In genomic region chr1:165632491-165632890, GRCh38 we compare ENCODE assay signal across 9 cellular contexts. TPM values are rescaled to one million over a fixed set of nuclear protein-coding genes. Genes with fewer than 3 reads are reported as not detected.
DNase-seq lines count a peak whose midpoint lies in the region; ATAC-seq and TF ChIP-seq lines count a peak whose summit lies in the region.
"Had no signal": no experiment of that assay in that cellular context is flagged by ENCODE, and none has a peak within 500 bp of the region (broad histone marks: within the 10 kb centered on the region; RNA-seq: fewer than 3 reads in every experiment).

No MANE protein-coding gene starts in this region.

- H4K20me1 ChIP-seq in SK-N-SH (ENCODE audit: insufficient read depth) = peaks cover 24% of the 10 kb centered on the region

- H3K4me1 ChIP-seq in SK-N-SH (ENCODE audit: control insufficient read depth in 1 of 2, insufficient read depth in 2 of 2, low read depth in 1 of 2, low read length in 1 of 2) = peaks cover 9 to 24% of the 10 kb centered on the region in 2 experiments; a peak in 3 of 4 replicates
- H3K4me1 ChIP-seq in left lung = peaks cover 36 to 63% of the 10 kb centered on the region in 2 donors
- peaks cover 49 to 54% of the 10 kb centered on the region in 2 donors for H3K4me1 ChIP-seq in thyroid gland

- no peaks in the 10 kb centered on the region for H3K9me3 ChIP-seq in SK-N-SH
- H3K9me3 ChIP-seq in left lung = no peaks in the 10 kb centered on the region
- no peaks in the 10 kb centered on the region for H3K9me3 ChIP-seq in thyroid gland

- no peak for TF ChIP-seq POLR2A in thyroid gland (IDR thresholded peaks at IDR 0.05)

- peaks cover 11% of the 10 kb centered on the region for H3F3A ChIP-seq in SK-N-SH (replicated peaks; ENCODE audit: insufficient read depth)

- peak overlapping the region; percentile 69 for H3K9ac ChIP-seq in SK-N-SH

- H3K79me2 ChIP-seq in SK-N-SH (ENCODE audit: insufficient read depth) = peaks cover 49% of the 10 kb centered on the region

- no peak for TF ChIP-seq EP300 in SK-N-SH (IDR thresholded peaks at IDR 0.05; ENCODE audit: borderline replicate concordance in 1 of 2, low read depth in 1 of 2, low read length in 1 of 2)

- no peak for ATAC-seq in SK-N-SH treated with all-trans-retinoic acid at 6 μM for 48 hours
- ATAC-seq in left lung = no peak
- ATAC-seq: T-cell had no signal

- in situ Hi-C loops in astrocyte of the spinal cord (cut with HindIII; ENCODE audit: low sequenced_read_pairs) = no loop called here

- POLR2A ChIA-PET in SK-N-SH (lab: Yijun Ruan, JAX) = interaction anchor here (0.9 kb wide), 1 partner anchor 234 kb away, joined by 4 read pairs; no protein-coding TSS in a partner anchor

- no peak for TF ChIP-seq RAD21 in SK-N-SH (IDR thresholded peaks at IDR 0.05; ENCODE audit: low read length)

- WGBS in SK-N-SH (ENCODE audit: low lambda C conversion rate) = 77% methylated on average over 7 of the region's 7 CpGs
- 63 to 64% methylated on average over 7 of the region's 7 CpGs for WGBS in thyroid gland, 2 donors

- H3K27ac ChIP-seq in SK-N-SH (ENCODE audit: low read depth in 2 of 2, low read length in 1 of 2) = peak overlapping the region; percentile 11 to 80; a peak in 3 of 4 replicates
- H3K27ac ChIP-seq in left lung = peak overlapping the region; percentile 90 to 94
- H3K27ac ChIP-seq in thyroid gland = peak overlapping the region; percentile 82 to 95 (median 92)

- DNase-seq in SK-N-SH = no peak
- no peak for DNase-seq in astrocyte of the spinal cord (ENCODE audit: low read depth, low spot score)
- DNase-seq in left lung = no peak
- DNase-seq in thyroid gland = no peak
- DNase-seq in activated CD4-positive, alpha-beta T cell treated with anti-CD3 and anti-CD28 coated beads, Interleukin-2, amount 50 U/mL, for 4 hours = no peak
- no peak for DNase-seq in ureter (ENCODE audit: low spot score)
- DNase-seq in NCI-H1930 (lab: John Stamatoyannopoulos, UW) = no peak

- TF ChIP-seq CTCF in SK-N-SH (IDR thresholded peaks at IDR 0.05) (no peak), astrocyte of the spinal cord (IDR thresholded peaks at IDR 0.05; ENCODE audit: low read depth, low read length) (no peak), left lung (IDR thresholded peaks at IDR 0.05) (no peak), thyroid gland (IDR thresholded peaks at IDR 0.05) (no peak)

- intact Hi-C loops in left lung (cut with DNase I) = no loop called here
- intact Hi-C loops in thyroid gland (cut with DNase I) = no loop called here

- no peak overlapping the region for H2AFZ ChIP-seq in SK-N-SH (ENCODE audit: low read depth)

- H3K9me2 ChIP-seq in SK-N-SH = no peaks in the 10 kb centered on the region

- peaks cover 12 to 18% of the 10 kb centered on the region in 2 experiments for H3K36me3 ChIP-seq in SK-N-SH (replicated peaks in 1 of 2; ENCODE audit: control insufficient read depth in 1 of 2, insufficient read depth in 2 of 2, low read length in 1 of 2)
- H3K36me3 ChIP-seq in left lung = peaks cover 0 to 5% of the 10 kb centered on the region in 2 donors
- no peaks in the 10 kb centered on the region for H3K36me3 ChIP-seq in thyroid gland

- H3K4me3 ChIP-seq in SK-N-SH (ENCODE audit: low read depth in 2 of 2, low read length in 1 of 2) = peak overlapping the region; percentile 77 to 99; a peak in 3 of 4 replicates
- peak overlapping the region; percentile 69 for H3K4me3 ChIP-seq in astrocyte of the spinal cord (ENCODE audit: low read depth, low read length)
- H3K4me3 ChIP-seq in left lung = peak overlapping the region; percentile 66 to 83
- H3K4me3 ChIP-seq in thyroid gland (replicated peaks in 1 of 3) = peak overlapping the region in 2 of 3 donors; percentile 42 to 56

- H3K27me3 ChIP-seq in SK-N-SH (ENCODE audit: insufficient read depth) (no peaks in the 10 kb centered on the region), left lung (no peaks in the 10 kb centered on the region), thyroid gland (no peaks in the 10 kb centered on the region)

- CTCF ChIA-PET in SK-N-SH (lab: Yijun Ruan, JAX) = interaction anchor here (0.8 to 1.5 kb wide), 3 partner anchors 13 to 281 kb away, joined by 3 to 5 read pairs (median 3); no protein-coding TSS in a partner anchor

- H3K4me2 ChIP-seq in SK-N-SH = peak overlapping the region; percentile 79

TF ChIP-seq in SK-N-SH, 30 proteins besides CTCF, POLR2A, EP300 and RAD21:
- TF ChIP-seq PBX3 (IDR thresholded peaks at IDR 0.05) (no peak), MEF2A (IDR thresholded peaks at IDR 0.05; ENCODE audit: borderline replicate concordance, low read depth) (peak; percentile 2; the same call in 1 of the 2 replicates), JUND (IDR thresholded peaks at IDR 0.05) (no peak), RCOR1 (IDR thresholded peaks at IDR 0.05; ENCODE audit: low read length) (no peak)

TF ChIP-seq in SK-N-SH treated with all-trans-retinoic acid at 6 μM for 48 hours, 23 proteins besides CTCF, POLR2A, EP300 and RAD21:
- TF ChIP-seq, protein P1, sequence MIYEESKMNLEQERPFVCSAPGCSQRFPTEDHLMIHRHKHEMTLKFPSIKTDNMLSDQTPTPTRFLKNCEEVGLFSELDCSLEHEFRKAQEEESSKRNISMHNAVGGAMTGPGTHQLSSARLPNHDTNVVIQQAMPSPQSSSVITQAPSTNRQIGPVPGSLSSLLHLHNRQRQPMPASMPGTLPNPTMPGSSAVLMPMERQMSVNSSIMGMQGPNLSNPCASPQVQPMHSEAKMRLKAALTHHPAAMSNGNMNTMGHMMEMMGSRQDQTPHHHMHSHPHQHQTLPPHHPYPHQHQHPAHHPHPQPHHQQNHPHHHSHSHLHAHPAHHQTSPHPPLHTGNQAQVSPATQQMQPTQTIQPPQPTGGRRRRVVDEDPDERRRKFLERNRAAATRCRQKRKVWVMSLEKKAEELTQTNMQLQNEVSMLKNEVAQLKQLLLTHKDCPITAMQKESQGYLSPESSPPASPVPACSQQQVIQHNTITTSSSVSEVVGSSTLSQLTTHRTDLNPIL (CRISPR knock-in tag; IDR thresholded peaks at IDR 0.05; ENCODE audit: low read depth) = no peak
- TF ChIP-seq ESRRG (CRISPR knock-in tag; IDR thresholded peaks at IDR 0.05) = no peak
- TF ChIP-seq, protein P2, sequence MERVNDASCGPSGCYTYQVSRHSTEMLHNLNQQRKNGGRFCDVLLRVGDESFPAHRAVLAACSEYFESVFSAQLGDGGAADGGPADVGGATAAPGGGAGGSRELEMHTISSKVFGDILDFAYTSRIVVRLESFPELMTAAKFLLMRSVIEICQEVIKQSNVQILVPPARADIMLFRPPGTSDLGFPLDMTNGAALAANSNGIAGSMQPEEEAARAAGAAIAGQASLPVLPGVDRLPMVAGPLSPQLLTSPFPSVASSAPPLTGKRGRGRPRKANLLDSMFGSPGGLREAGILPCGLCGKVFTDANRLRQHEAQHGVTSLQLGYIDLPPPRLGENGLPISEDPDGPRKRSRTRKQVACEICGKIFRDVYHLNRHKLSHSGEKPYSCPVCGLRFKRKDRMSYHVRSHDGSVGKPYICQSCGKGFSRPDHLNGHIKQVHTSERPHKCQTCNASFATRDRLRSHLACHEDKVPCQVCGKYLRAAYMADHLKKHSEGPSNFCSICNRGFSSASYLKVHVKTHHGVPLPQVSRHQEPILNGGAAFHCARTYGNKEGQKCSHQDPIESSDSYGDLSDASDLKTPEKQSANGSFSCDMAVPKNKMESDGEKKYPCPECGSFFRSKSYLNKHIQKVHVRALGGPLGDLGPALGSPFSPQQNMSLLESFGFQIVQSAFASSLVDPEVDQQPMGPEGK (CRISPR knock-in tag; IDR thresholded peaks at IDR 0.05; ENCODE audit: borderline replicate concordance) = no peak

RNA-seq across cellular contexts. Expression of gene MGST3, which starts 1.5 kb away (rescaled TPM):
- polyA plus RNA-seq in SK-N-SH (2012; rRNA removed) = 245 and 270 TPM in 2 replicates
- polyA plus RNA-seq in SK-N-SH (2012; cell fraction: cytosol; rRNA removed) = 271 and 282 TPM in 2 replicates
- polyA plus RNA-seq in SK-N-SH (2012; cell fraction: nucleus; rRNA removed) = 107 and 115 TPM in 2 replicates
- total RNA-seq in left lung (100 to 1,000 TPM; 213 to 217 TPM), thyroid gland (100 to 1,000 TPM; 146 to 366 (median 307) TPM), ureter (161 TPM)
